ENCODE assay signal across 9 cellular contexts in genomic region chr7:29091121-29091601, GRCh38. TPM values are rescaled to one million over a fixed set of nuclear protein-coding genes. Genes with fewer than 3 reads are reported as not detected.
DNase-seq lines count a peak whose midpoint lies in the region; ATAC-seq and TF ChIP-seq lines count a peak whose summit lies in the region.
"Had no signal": no experiment of that assay in that cellular context is flagged by ENCODE, and none has a peak within 500 bp of the region (broad histone marks: within the 10 kb centered on the region; RNA-seq: fewer than 3 reads in every experiment).

No MANE protein-coding gene starts in this region.

- 10 to 21% methylated on average over 7 of the region's 8 CpGs for WGBS in esophagus squamous epithelium, 2 donors
- 24 to 33% methylated on average over 8 of the region's 8 CpGs for WGBS in lower leg skin, 2 donors

- peak overlapping the region in 3 of 4 donors; percentile 48 to 77 (median 74) for H3K27ac ChIP-seq in esophagus squamous epithelium
- peak overlapping the region in 3 of 4 donors; percentile 11 to 47 (median 40) for H3K27ac ChIP-seq in gastrocnemius medialis
- H3K27ac ChIP-seq: VCaP had no signal

- intact Hi-C loops in esophagus squamous epithelium (cut with DNase I), result no loop called here
- intact Hi-C loops in gastrocnemius medialis (cut with DNase I; ENCODE audit: low total_unique reads), result no loop called here
- intact Hi-C loops in lower leg skin (cut with DNase I; ENCODE audit: low total_unique reads), result no loop called here

- TF ChIP-seq POLR2A in esophagus squamous epithelium (IDR thresholded peaks at IDR 0.05) (no peak), gastrocnemius medialis (IDR thresholded peaks at IDR 0.05) (no peak), lower leg skin (IDR thresholded peaks at IDR 0.05) (no peak)

- DNase-seq in NCI-H82 (lab: John Stamatoyannopoulos, UW) (peak; percentile 38), NCI-H82 treated with DMSO at 0.1 percent for 48 hours (lab: John Stamatoyannopoulos, UW; ENCODE audit: unreplicated experiment) (no peak), esophagus squamous epithelium (lab: John Stamatoyannopoulos, UW) (no peak), gastrocnemius medialis (no peak), lower leg skin (ENCODE audit: low spot score in 2 of 2) (no peak)
- DNase-seq in Jurkat, Clone E6-1 (ENCODE audit: low read depth, low spot score), result peak; percentile 39
- DNase-seq in stimulated activated CD4-positive, alpha-beta T cell treated with anti-CD3 and anti-CD28 coated beads, Interleukin-4, amount 100 ng/mL, for 24 hours, result no peak
- no peak for DNase-seq in activated naive CD4-positive, alpha-beta T cell treated with Interleukin-2 at 50 U/mL for 16 hours

- ATAC-seq in gastrocnemius medialis, result no peak

- H3K27me3 ChIP-seq in esophagus squamous epithelium, result no peaks in the 10 kb centered on the region
- no peaks in the 10 kb centered on the region for H3K27me3 ChIP-seq in gastrocnemius medialis

- TF ChIP-seq CTCF in esophagus squamous epithelium (IDR thresholded peaks at IDR 0.05), result no peak
- TF ChIP-seq CTCF in gastrocnemius medialis (IDR thresholded peaks at IDR 0.05 in 4 of 5, conservative IDR thresholded peaks at IDR 0.05 in 1 of 5), result no peak
- TF ChIP-seq CTCF in lower leg skin (IDR thresholded peaks at IDR 0.05), result no peak

- H3K9me3 ChIP-seq in esophagus squamous epithelium, result no peaks in the 10 kb centered on the region
- H3K9me3 ChIP-seq in gastrocnemius medialis, result no peaks in the 10 kb centered on the region

- in situ Hi-C loops in gastrocnemius medialis (cut with MboI; ENCODE audit: low sequenced_read_pairs in 4 of 4), result no loop called here

- H3K4me1 ChIP-seq in esophagus squamous epithelium (peaks cover 3 to 33% (median 8%) of the 10 kb centered on the region in 3 donors), gastrocnemius medialis (peaks cover 27 to 30% of the 10 kb centered on the region in 2 donors)

- H3K4me3 ChIP-seq in Jurkat, Clone E6-1 (ENCODE audit: low read length), result no peak overlapping the region
- H3K4me3 ChIP-seq in esophagus squamous epithelium (peak overlapping the region in 3 of 4 donors; percentile 26 to 42 (median 36)), gastrocnemius medialis (peak overlapping the region; percentile 26 to 44 (median 40)), lower leg skin (ENCODE audit: low read depth, poor library complexity, severe bottlenecking) (no peak overlapping the region)

- H3K36me3 ChIP-seq in esophagus squamous epithelium (no peaks in the 10 kb centered on the region), gastrocnemius medialis (no peaks in the 10 kb centered on the region)

RNA-seq across cellular contexts. Expression of gene CPVL, which starts 55.2 kb away (rescaled TPM):
- polyA plus RNA-seq in Jurkat, Clone E6-1 (2012; ENCODE audit: insufficient read depth, insufficient read length), result 40.4 TPM
- 10 to 100 TPM in 2 of 4 donors, 1 to 10 TPM in 2; 3.9 to 34.1 (median 15.7) TPM for total RNA-seq in esophagus squamous epithelium
- total RNA-seq in gastrocnemius medialis, result 10 to 100 TPM in 1 of 4 donors, 1 to 10 TPM in 3; 5.6 to 11.8 (median 6.2) TPM
- 10 to 100 TPM in 3 of 4 donors, 1 to 10 TPM in 1; 8.8 to 17.5 (median 12.6) TPM for total RNA-seq in lower leg skin

Comparison
In these comparisons a context has a peak if more than half of its experiments do, and no peak if none do; other contexts are left out.
1. DNase-seq: peak in NCI-H82 (single experiment) and Jurkat, Clone E6-1 (single experiment); none in NCI-H82 treated with DMSO at 0.1 percent for 48 hours (single experiment), esophagus squamous epithelium (single experiment), gastrocnemius medialis (0 of 2), lower leg skin (0 of 2), stimulated activated CD4-positive, alpha-beta T cell treated with anti-CD3 and anti-CD28 coated beads, Interleukin-4, amount 100 ng/mL, for 24 hours (single experiment) and activated naive CD4-positive, alpha-beta T cell treated with Interleukin-2 at 50 U/mL for 16 hours (single experiment).
2. H3K4me3 ChIP-seq: peak in esophagus squamous epithelium (3 of 4) and gastrocnemius medialis (4 of 4); none in Jurkat, Clone E6-1 (single experiment) and lower leg skin (single experiment).